Comparison of ENCODE assay signal across 11 cellular contexts in the genomic region with DNA sequence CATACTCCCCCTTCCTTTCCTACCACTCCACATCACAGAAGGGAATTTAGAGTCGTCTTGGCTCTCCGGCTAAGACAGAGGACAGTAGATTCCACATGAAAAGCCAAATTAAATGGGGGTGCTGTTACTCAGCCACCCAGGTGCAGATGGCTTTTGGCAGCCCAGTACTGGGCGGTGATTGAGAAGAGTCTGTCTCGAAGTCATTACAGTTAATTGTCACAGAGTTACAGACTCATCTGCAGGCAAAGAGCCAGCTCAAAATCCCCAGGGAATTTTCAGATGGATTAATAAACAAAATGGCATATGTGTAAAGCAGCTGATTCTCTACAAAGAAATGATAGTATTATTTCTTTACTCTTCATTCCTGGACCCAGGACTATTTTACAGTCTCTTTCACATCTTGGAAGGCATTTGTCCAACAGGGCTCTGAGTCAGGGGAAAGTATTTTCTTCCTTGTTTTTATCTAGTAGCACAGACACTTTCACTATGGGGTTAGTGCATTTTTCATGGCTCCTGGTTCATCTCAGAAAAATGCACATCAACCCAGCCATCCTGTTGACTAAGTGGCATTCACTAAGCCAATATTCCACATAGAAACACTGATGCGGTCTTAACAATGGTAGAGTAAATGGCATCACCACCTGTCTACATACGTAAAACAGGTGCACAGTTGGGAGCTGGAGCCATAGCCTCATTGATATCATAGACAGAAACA.
DNase-seq lines count a peak whose midpoint lies in the region; TF ChIP-seq lines count a peak whose summit lies in the region.
"Had no signal": no experiment of that assay in that cellular context is flagged by ENCODE, and none has a peak within 500 bp of the region (broad histone marks: within the 10 kb centered on the region; RNA-seq: fewer than 3 reads in every experiment).

No MANE protein-coding gene starts in this region.

- peak; percentile 23 for DNase-seq in DMS53 (lab: John Stamatoyannopoulos, UW)
- DNase-seq in DMS53 treated with DMSO at 0.1 percent for 48 hours (lab: John Stamatoyannopoulos, UW; ENCODE audit: unreplicated experiment): no peak
- peak; percentile 89 for DNase-seq in NCI-H69 (lab: John Stamatoyannopoulos, UW)
- DNase-seq in epithelial cell of esophagus (ENCODE audit: low read depth): peak; percentile 68
- peak; percentile 66 for DNase-seq in skeletal muscle cell (ENCODE audit: low read depth)
- DNase-seq in DMS114 treated with DMSO at 0.1 percent for 48 hours (lab: John Stamatoyannopoulos, UW; ENCODE audit: unreplicated experiment): no peak
- no peak for DNase-seq in PC-9
- no peak for DNase-seq in activated CD8-positive, alpha-beta memory T cell treated with anti-CD3 and anti-CD28 coated beads for 24 hours
- DNase-seq: activated naive CD4-positive, alpha-beta T cell treated with anti-CD3 and anti-CD28 coated beads, Interleukin-2, amount 10 ng/mL, durations not matched to agents 7 days and 5 days; stimulated activated naive B cell treated with anti-CD40 and anti-IgM and Interleukin-4, amounts not matched to agents 10 μg/mL and 1 μg/mL and 100 μg/mL, for 72 hours had no signal

- no peaks in the 10 kb centered on the region for H3K79me2 ChIP-seq in PC-9 (ENCODE audit: low read depth)

- TF ChIP-seq CTCF in epithelial cell of esophagus (IDR thresholded peaks at IDR 0.05; ENCODE audit: insufficient read depth, low read depth, low read length, missing control alignments) (no peak), PC-9 (conservative IDR thresholded peaks at IDR 0.05) (no peak)

- POLR2A ChIA-PET in PC-9 (lab: Charles Lee; ENCODE audit: unreplicated experiment): interaction anchor here (0.6 kb wide), 3 partner anchors 88 to 663 kb away, joined by 3 to 6 read pairs (median 4); a partner anchor contains a TSS

- H2AFZ ChIP-seq in PC-9: no peak overlapping the region

- CTCF ChIA-PET in PC-9 (lab: Charles Lee): interaction anchor here (0.6 kb wide), 1 partner anchor 88 kb away, joined by 7 read pairs; a partner anchor contains a TSS

- H3K36me3 ChIP-seq in PC-9 (ENCODE audit: low read depth): no peaks in the 10 kb centered on the region
- H3K36me3 ChIP-seq: prostate gland had no signal

- H3K4me2 ChIP-seq in PC-9: no peak overlapping the region

- H3K4me3 ChIP-seq in epithelial cell of esophagus (ENCODE audit: low read length): no peak overlapping the region
- H3K4me3 ChIP-seq in skeletal muscle cell (ENCODE audit: low read depth, low read length): no peak overlapping the region
- H3K4me3 ChIP-seq in PC-9: no peak overlapping the region
- H3K4me3 ChIP-seq: prostate gland had no signal

- no peaks in the 10 kb centered on the region for H3K4me1 ChIP-seq in PC-9 (replicated peaks; ENCODE audit: insufficient read depth)
- H3K4me1 ChIP-seq: prostate gland had no signal

- H3K9me2 ChIP-seq in PC-9 (ENCODE audit: insufficient read depth): no peaks in the 10 kb centered on the region

- no peaks in the 10 kb centered on the region for H3K27me3 ChIP-seq in PC-9 (ENCODE audit: insufficient read depth, low read depth)

- no peak overlapping the region for H3K27ac ChIP-seq in PC-9
- H3K27ac ChIP-seq: prostate gland had no signal

- H4K20me1 ChIP-seq in PC-9 (ENCODE audit: insufficient read depth): no peaks in the 10 kb centered on the region

- no peaks in the 10 kb centered on the region for H3K9me3 ChIP-seq in PC-9 (ENCODE audit: insufficient read depth, low read depth)
- H3K9me3 ChIP-seq: prostate gland had no signal

- intact Hi-C loops in PC-9 (cut with micrococcal nuclease; ENCODE audit: unreplicated experiment): no loop called here

- no TSS peak for BruUV-seq in PC-9 (replicated peaks; lab: Mats Ljungman, UMichigan)

- no peaks in the 10 kb centered on the region for H3F3A ChIP-seq in PC-9 (ENCODE audit: insufficient read depth, low read depth)

Comparison
In these comparisons a context has a peak if more than half of its experiments do, and no peak if none do; other contexts are left out.
1. DNase-seq: peak in DMS53 (single experiment), NCI-H69 (single experiment), epithelial cell of esophagus (single experiment) and skeletal muscle cell (single experiment); none in DMS53 treated with DMSO at 0.1 percent for 48 hours (single experiment), DMS114 treated with DMSO at 0.1 percent for 48 hours (single experiment), PC-9 (0 of 2) and activated CD8-positive, alpha-beta memory T cell treated with anti-CD3 and anti-CD28 coated beads for 24 hours (single experiment).